In the genomic region with DNA sequence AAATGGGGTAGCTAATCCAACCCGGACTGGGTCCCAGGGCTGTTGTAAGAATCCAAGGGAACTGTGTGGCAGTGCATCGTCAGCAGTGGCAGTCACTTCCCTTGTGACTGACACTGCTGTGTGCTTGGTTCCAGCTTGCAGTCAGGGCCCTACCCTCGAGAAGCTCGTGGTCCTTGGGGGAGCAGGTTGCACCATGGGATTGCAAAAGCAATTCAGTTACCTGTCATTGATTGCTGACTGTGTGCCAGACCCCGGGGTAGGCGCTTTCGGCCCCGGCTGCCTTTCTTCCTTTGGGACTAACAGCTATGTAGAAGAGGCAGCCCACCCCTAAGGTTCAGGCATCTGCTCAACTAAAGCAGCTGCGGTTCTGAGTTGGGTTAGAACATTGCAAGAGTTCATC, we compare ENCODE assay signal across 20 cellular contexts. TPM values are rescaled to one million over a fixed set of nuclear protein-coding genes. Genes with fewer than 3 reads are reported as not detected.
DNase-seq lines count a peak whose midpoint lies in the region; ATAC-seq and TF ChIP-seq lines count a peak whose summit lies in the region.
"Had no signal": no experiment of that assay in that cellular context is flagged by ENCODE, and none has a peak within 500 bp of the region (broad histone marks: within the 10 kb centered on the region; RNA-seq: fewer than 3 reads in every experiment).

No MANE protein-coding gene starts in this region.

- H3K36me3 Mint-ChIP-seq in neural crest cell (ENCODE audit: low read depth) = no peaks in the 10 kb centered on the region

- no peak for TF ChIP-seq CTCF in right atrium auricular region (IDR thresholded peaks at IDR 0.05)
- TF ChIP-seq CTCF in gastroesophageal sphincter (IDR thresholded peaks at IDR 0.05) = no peak
- no peak for TF ChIP-seq CTCF in neural crest cell (conservative IDR thresholded peaks at IDR 0.05)

- no peak for ATAC-seq in Right ventricle myocardium inferior
- no peak for ATAC-seq in gastroesophageal sphincter
- ATAC-seq in HG03097 (IDR thresholded peaks at IDR 0.05; ENCODE audit: low FRiP score, unreplicated experiment) = no peak
- ATAC-seq: esophagus mucosa; left ventricle myocardium superior; stimulated activated naive CD8-positive, alpha-beta T cell treated with anti-CD3 and anti-CD28 coated beads, Interleukin-15, Interleukin-2, amounts not matched to agents 100 U/mL and 50 U/mL, for 24 hours had no signal

- no peak for TF ChIP-seq EP300 in gastroesophageal sphincter (IDR thresholded peaks at IDR 0.05)

- TF ChIP-seq POLR2A in gastroesophageal sphincter (IDR thresholded peaks at IDR 0.05) = no peak

- 83% methylated on average over 1 of the region's 9 CpGs; no CpG with 5 or more reads in 1 of the 2 donors for WGBS in gastroesophageal sphincter (ENCODE audit: low coverage in 1 of 2), 2 donors

- H3K4me1 ChIP-seq in right atrium auricular region = peaks cover 0 to 18% of the 10 kb centered on the region in 2 donors
- peaks cover 0 to 83% (median 3%) of the 10 kb centered on the region in 3 donors for H3K4me1 ChIP-seq in gastroesophageal sphincter

- H3K9me3 ChIP-seq in right atrium auricular region = no peaks in the 10 kb centered on the region
- no peaks in the 10 kb centered on the region for H3K9me3 ChIP-seq in gastroesophageal sphincter

- H3K27me3 ChIP-seq in right atrium auricular region = no peaks in the 10 kb centered on the region
- H3K27me3 ChIP-seq in gastroesophageal sphincter = no peaks in the 10 kb centered on the region
- H3K27me3 ChIP-seq: cardiac muscle cell had no signal

- H3K4me3 ChIP-seq in right atrium auricular region (no peak overlapping the region), gastroesophageal sphincter (no peak overlapping the region)
- H3K4me3 ChIP-seq: cardiac muscle cell had no signal

- H3K27ac ChIP-seq in right atrium auricular region (no peak overlapping the region), gastroesophageal sphincter (peak overlapping the region in 3 of 4 donors; percentile 26 to 94 (median 89))
- H3K27ac ChIP-seq: cardiac muscle cell had no signal

- DNase-seq in Right ventricle myocardium inferior (ENCODE audit: missing footprints) (peak; percentile 54), right atrium auricular region (ENCODE audit: low spot score) (no peak), neural crest cell (ENCODE audit: low read depth, low spot score) (no peak), SIG-M5 treated with dmso at 0.1 percent for 504 hours (lab: John Stamatoyannopoulos, UW; ENCODE audit: unreplicated experiment) (no peak), DMS114 treated with DMSO at 0.1 percent for 48 hours (lab: John Stamatoyannopoulos, UW; ENCODE audit: unreplicated experiment) (no peak), EL (no peak)
- DNase-seq: activated CD4-positive, CD25-positive, alpha-beta regulatory T cell treated with anti-CD3 and anti-CD28 coated beads, Interleukin-2, amount 50 U/mL, for 72 hours; C1 segment of cervical spinal cord; DMS79; HFFc6; left ventricle myocardium superior; NCI-H1694 treated with DMSO at 0.1 percent for 48 hours; NCI-H748 treated with DMSO at 0.1 percent for 48 hours; stimulated activated CD4-positive, alpha-beta T cell treated with anti-CD3 and anti-CD28 coated beads, Interleukin-2, amount 100 ng/mL, for 24 hours; stimulated activated naive CD8-positive, alpha-beta T cell treated with anti-CD3 and anti-CD28 coated beads, Interleukin-15, Interleukin-2, amounts not matched to agents 100 U/mL and 50 U/mL, for 24 hours; T-helper 9 cell had no signal

- H3K9me3 Mint-ChIP-seq in neural crest cell = no peaks in the 10 kb centered on the region
- H3K9me3 Mint-ChIP-seq: HFFc6 had no signal

- H3K4me1 Mint-ChIP-seq in neural crest cell = peaks cover 44% of the 10 kb centered on the region

- H3K27ac Mint-ChIP-seq in neural crest cell (ENCODE audit: unreplicated experiment) = no peak overlapping the region
- H3K27ac Mint-ChIP-seq: HFFc6 had no signal

- intact Hi-C loops in Right ventricle myocardium inferior (cut with DNase I) = no loop called here

- H3K36me3 ChIP-seq in right atrium auricular region = no peaks in the 10 kb centered on the region
- peaks cover 0 to 7% of the 10 kb centered on the region in 2 donors for H3K36me3 ChIP-seq in gastroesophageal sphincter
- H3K36me3 ChIP-seq: cardiac muscle cell had no signal

- H3K27me3 Mint-ChIP-seq in neural crest cell (ENCODE audit: low read depth) = peaks cover 18% of the 10 kb centered on the region

- H3K4me3 Mint-ChIP-seq in neural crest cell = peak overlapping the region; percentile 93

RNA-seq across cellular contexts. Expression of a gene that starts 2.9 kb away (rescaled TPM):
- total RNA-seq in Right ventricle myocardium inferior (7.7 TPM), right atrium auricular region (10 to 100 TPM in 1 of 2 donors, 1 to 10 TPM in 1; 7.4 to 27.7 TPM), gastroesophageal sphincter (10 to 100 TPM; 55.8 to 80.4 (median 60.8) TPM), neural crest cell (119 and 125 TPM in 2 replicates)

Comparison
In these comparisons a context has a peak if more than half of its experiments do, and no peak if none do; other contexts are left out.
1. H3K27ac ChIP-seq: peak in gastroesophageal sphincter (3 of 4); none in right atrium auricular region (0 of 2).